12 cellular contexts compared by ENCODE assay signal in the genomic region with DNA sequence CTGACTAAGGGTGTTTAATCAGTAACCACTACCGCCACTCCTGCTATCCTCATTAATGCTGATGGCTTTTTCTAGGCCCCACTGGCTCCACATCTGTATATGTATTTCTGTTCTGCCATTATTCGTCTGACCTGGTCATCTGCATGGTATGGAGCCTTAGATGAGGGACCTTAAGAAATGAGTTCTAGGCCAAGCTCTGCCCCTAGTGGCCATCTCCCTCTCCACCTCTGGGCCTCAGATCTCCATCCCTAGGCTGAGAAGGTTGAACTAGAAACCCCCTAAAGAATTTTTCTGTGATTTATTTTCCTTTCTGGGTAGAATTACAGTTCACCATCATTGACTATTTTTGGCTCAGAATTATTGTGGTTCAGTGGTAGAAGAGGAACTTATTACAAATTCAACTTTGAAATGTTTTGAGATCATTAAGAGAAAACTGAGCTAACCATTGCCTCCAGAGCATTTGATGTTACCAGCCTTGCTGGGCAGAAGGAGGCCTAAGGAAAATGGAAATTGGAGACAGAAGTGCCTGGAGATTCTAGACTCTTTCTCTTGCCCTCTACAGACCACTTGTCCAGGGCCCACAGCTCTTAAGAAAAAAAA.
A peak's percentile ranks its signal among the peaks of the same experiment; 100 is the strongest.
DNase-seq lines count a peak whose midpoint lies in the region; ATAC-seq, FAIRE-seq and TF ChIP-seq lines count a peak whose summit lies in the region.
"Had no signal": no experiment of that assay in that cellular context is flagged by ENCODE, and none has a peak within 500 bp of the region (broad histone marks: within the 10 kb centered on the region; RNA-seq: fewer than 3 reads in every experiment).

No MANE protein-coding gene starts in this region.

- peak; percentile 48 for TF ChIP-seq CTCF in cardiac muscle cell (IDR thresholded peaks at IDR 0.05; ENCODE audit: low read depth, low read length)
- no peak for TF ChIP-seq CTCF in ovary (IDR thresholded peaks at IDR 0.05)

- H3K4me1 ChIP-seq in cardiac muscle cell (ENCODE audit: low read depth): no peaks in the 10 kb centered on the region
- no peaks in the 10 kb centered on the region for H3K4me1 ChIP-seq in right cardiac atrium (ENCODE audit: control insufficient read depth, insufficient read depth, low read length)
- no peaks in the 10 kb centered on the region for H3K4me1 ChIP-seq in ovary (ENCODE audit: insufficient read depth)
- H3K4me1 ChIP-seq: thyroid gland had no signal

- intact Hi-C loops in right cardiac atrium (cut with DNase I) (no loop called here), ovary (cut with DNase I) (no loop called here)

- H3K27me3 ChIP-seq in cardiac muscle cell (no peaks in the 10 kb centered on the region), right cardiac atrium (ENCODE audit: control insufficient read depth, insufficient read depth) (no peaks in the 10 kb centered on the region), ovary (no peaks in the 10 kb centered on the region)
- H3K27me3 ChIP-seq: thyroid gland had no signal

- TF ChIP-seq POLR2A in ovary (IDR thresholded peaks at IDR 0.05): no peak

- H3K27ac ChIP-seq in cardiac muscle cell (no peak overlapping the region), right cardiac atrium (ENCODE audit: low read length) (no peak overlapping the region), ovary (no peak overlapping the region)
- H3K27ac ChIP-seq: epithelial cell of prostate, thyroid gland had no signal

- TF ChIP-seq EP300 in ovary (IDR thresholded peaks at IDR 0.05): no peak

- H3K4me3 ChIP-seq in cardiac muscle cell (no peak overlapping the region), right cardiac atrium (ENCODE audit: low read length) (no peak overlapping the region), ovary (no peak overlapping the region)
- H3K4me3 ChIP-seq: thyroid gland had no signal

- no peak for ATAC-seq in right cardiac atrium
- ATAC-seq: CD8-positive, alpha-beta T cell had no signal

- H3K36me3 ChIP-seq in cardiac muscle cell (no peaks in the 10 kb centered on the region), ovary (no peaks in the 10 kb centered on the region)
- H3K36me3 ChIP-seq: thyroid gland had no signal

- DNase-seq in cardiac muscle cell (ENCODE audit: low read depth in 1 of 2, low spot score in 1 of 2) (no peak), right cardiac atrium (no peak), OCI-M1 (lab: John Stamatoyannopoulos, UW) (peak; percentile 8), fibroblast of peridontal ligament (ENCODE audit: extremely low read depth) (peak; percentile 68), urothelium cell line (ENCODE audit: low spot score) (peak; percentile 18), MV-4-11 (lab: John Stamatoyannopoulos, UW) (no peak), HUDEP-2 (lab: John Stamatoyannopoulos, UW; ENCODE audit: unreplicated experiment in 76 of 76) (no peak), ovary (no peak)
- DNase-seq: CD8-positive, alpha-beta T cell; stimulated activated CD4-positive, alpha-beta T cell treated with anti-CD3 and anti-CD28 coated beads, Interleukin-15, amount 100 ng/mL, for 24 hours; thyroid gland had no signal

- no peaks in the 10 kb centered on the region for H3K9me3 ChIP-seq in cardiac muscle cell (ENCODE audit: low read depth)
- no peaks in the 10 kb centered on the region for H3K9me3 ChIP-seq in right cardiac atrium (ENCODE audit: control insufficient read depth, low read length)
- H3K9me3 ChIP-seq in ovary: no peaks in the 10 kb centered on the region
- H3K9me3 ChIP-seq: thyroid gland had no signal

- WGBS in right cardiac atrium: 85% methylated on average over 2 of the region's 2 CpGs
- WGBS in ovary, 3 donors: 94 to 96% (median 95%) methylated on average over 2 of the region's 2 CpGs

- FAIRE-seq in urothelium cell line (lab: Jason Lieb, UNC): no peak

Comparison
In these comparisons a context has a peak if more than half of its experiments do, and no peak if none do; other contexts are left out.
1. DNase-seq: peak in OCI-M1 (single experiment), fibroblast of peridontal ligament (single experiment) and urothelium cell line (single experiment); none in cardiac muscle cell (0 of 2), right cardiac atrium (0 of 3), MV-4-11 (single experiment), HUDEP-2 (0 of 76) and ovary (0 of 5).